12 cellular contexts compared by ENCODE assay signal in genomic region chr11:2142762-2143202, GRCh38. TPM values are rescaled to one million over a fixed set of nuclear protein-coding genes. Genes with fewer than 3 reads are reported as not detected.
DNase-seq lines count a peak whose midpoint lies in the region; ATAC-seq and TF ChIP-seq lines count a peak whose summit lies in the region.
"Had no signal": no experiment of that assay in that cellular context is flagged by ENCODE, and none has a peak within 500 bp of the region (broad histone marks: within the 10 kb centered on the region; RNA-seq: fewer than 3 reads in every experiment).

No MANE protein-coding gene starts in this region.

- peak; percentile 78 for DNase-seq in GM13976 (ENCODE audit: low spot score)
- no peak for DNase-seq in Panc1 (ENCODE audit: low read depth, low spot score)
- peak; percentile 89 for DNase-seq in mammary epithelial cell
- peak; percentile 65 for DNase-seq in stimulated activated CD4-positive, alpha-beta T cell treated with anti-CD3 and anti-CD28 coated beads, Interleukin-15, amount 100 ng/mL, for 24 hours
- DNase-seq in superior temporal gyrus (ENCODE audit: extremely low spot score) = no peak
- no peak for DNase-seq in NCI-H187 treated with DMSO at 0.1 percent for 48 hours (lab: John Stamatoyannopoulos, UW)
- DNase-seq in heart left ventricle = no peak
- DNase-seq in HUDEP-2 (lab: John Stamatoyannopoulos, UW; ENCODE audit: unreplicated experiment in 76 of 76) = no peak
- DNase-seq: esophagus squamous epithelium, NCI-H1694 treated with DMSO at 0.1 percent for 48 hours had no signal

- TF ChIP-seq CTCF in GM13976 (IDR thresholded peaks at IDR 0.05; ENCODE audit: borderline replicate concordance, control extremely low read depth, extremely low read depth, insufficient read depth, missing control alignments) = no peak
- no peak for TF ChIP-seq CTCF in Panc1 (IDR thresholded peaks at IDR 0.05)
- TF ChIP-seq CTCF in mammary epithelial cell (conservative IDR thresholded peaks at IDR 0.05 in 1 of 2, IDR thresholded peaks at IDR 0.05 in 1 of 2; ENCODE audit: extremely low read depth in 1 of 2, insufficient read depth in 1 of 2, low read depth in 1 of 2, low read length in 2 of 2) = no peak
- TF ChIP-seq CTCF in heart left ventricle (IDR thresholded peaks at IDR 0.05) = no peak

- no TSS peak for BruUV-seq in Panc1 (replicated peaks; lab: Mats Ljungman, UMichigan)
- BruUV-seq in mammary epithelial cell (replicated peaks; lab: Mats Ljungman, UMichigan) = no TSS peak

- H4K20me1 ChIP-seq in mammary epithelial cell (ENCODE audit: insufficient read depth, low read length) = peaks cover 4% of the 10 kb centered on the region

- TF ChIP-seq POLR2A in heart left ventricle (IDR thresholded peaks at IDR 0.05) = no peak

- peaks cover 11% of the 10 kb centered on the region for H3K4me1 ChIP-seq in Panc1 (ENCODE audit: control insufficient read depth, insufficient read depth, low read length)
- H3K4me1 ChIP-seq in mammary epithelial cell (ENCODE audit: insufficient read depth, low read length) = peaks cover 12% of the 10 kb centered on the region
- peaks cover 0 to 45% (median 9%) of the 10 kb centered on the region in 12 donors for H3K4me1 ChIP-seq in heart left ventricle

- 0% methylated on average over 5 of the region's 6 CpGs for WGBS in mammary epithelial cell (ENCODE audit: low coverage, missing lambda C conversion rate)
- 14 to 25% (median 21%) methylated on average over 6 of the region's 6 CpGs for WGBS in heart left ventricle, 4 donors

- H3K27me3 ChIP-seq in Panc1 (ENCODE audit: control insufficient read depth, insufficient read depth, low read length) (peaks cover 55% of the 10 kb centered on the region), mammary epithelial cell (ENCODE audit: insufficient read depth, low read length) (peaks cover 68% of the 10 kb centered on the region), heart left ventricle (peaks cover 54 to 95% (median 84%) of the 10 kb centered on the region in 9 donors)

- POLR2A ChIA-PET in Panc1 (lab: Charles Lee) = no interaction called here

- H3K79me2 ChIP-seq in mammary epithelial cell (ENCODE audit: insufficient read depth, low read length) = no peaks in the 10 kb centered on the region

- peak; percentile 38; the same call in 1 of the 2 replicates for ATAC-seq in Panc1
- ATAC-seq in heart left ventricle = no peak

- dilution Hi-C loops in mammary epithelial cell (cut with HindIII; ENCODE audit: low sequenced_read_pairs) = no loop called here

- H2AFZ ChIP-seq in mammary epithelial cell (ENCODE audit: low read depth, low read length) = no peak overlapping the region

- H3K9ac ChIP-seq in mammary epithelial cell (ENCODE audit: insufficient read depth, low read length) = no peak overlapping the region

- H3K4me3 ChIP-seq in Panc1 (ENCODE audit: low read depth in 2 of 2, low read length in 2 of 2) (no peak overlapping the region), mammary epithelial cell (replicated peaks in 1 of 3; ENCODE audit: insufficient read depth in 1 of 3, low read depth in 2 of 3, low read length in 3 of 3) (no peak overlapping the region), heart left ventricle (no peak overlapping the region)
- H3K4me3 ChIP-seq: esophagus squamous epithelium, SJSA1 had no signal

- no peak overlapping the region for H3K27ac ChIP-seq in Panc1 (ENCODE audit: low read length)
- H3K27ac ChIP-seq in mammary epithelial cell (ENCODE audit: insufficient read depth, low read depth, low read length) = no peak overlapping the region
- H3K27ac ChIP-seq in heart left ventricle = no peak overlapping the region
- H3K27ac ChIP-seq: esophagus squamous epithelium, SJSA1 had no signal

- H3K4me2 ChIP-seq in mammary epithelial cell (ENCODE audit: insufficient read depth, low read depth, low read length) = no peak overlapping the region

- CTCF ChIA-PET in Panc1 (lab: Charles Lee) = interaction anchor here (1.1 kb wide), 1 partner anchor 104 kb away, joined by 3 read pairs; no protein-coding TSS in a partner anchor
- CTCF ChIA-PET in mammary epithelial cell (lab: Charles Lee; ENCODE audit: low non-redundant PET) = interaction anchor here (0.6 kb wide), 1 partner anchor 490 kb away, joined by 3 read pairs; no protein-coding TSS in a partner anchor

- in situ Hi-C loops in GM13976 (cut with MboI; ENCODE audit: low sequenced_read_pairs, unreplicated experiment) = no loop called here
- in situ Hi-C loops in Panc1 (cut with HindIII; ENCODE audit: low pct_unique_long_range_greater_than_20kb, low sequenced_read_pairs) = loop anchor here (10.0 kb wide), 1 partner anchor 48 kb away; no protein-coding TSS in a partner anchor
- in situ Hi-C loops in mammary epithelial cell (cut with MboI; ENCODE audit: low sequenced_read_pairs in 2 of 2) = loop anchor here in 1 of 2 donors (10.0 kb wide), 1 partner anchor 288 kb away; the partner anchor contains the start of gene LSP1

- H3K36me3 ChIP-seq in Panc1 (ENCODE audit: control insufficient read depth, insufficient read depth, low read length) (peaks cover 3% of the 10 kb centered on the region; the same call in 1 of the 2 replicates), mammary epithelial cell (ENCODE audit: insufficient read depth, low read length) (no peaks in the 10 kb centered on the region), heart left ventricle (no peaks in the 10 kb centered on the region)
- H3K36me3 ChIP-seq: esophagus squamous epithelium, SJSA1 had no signal

- H3K9me3 ChIP-seq in Panc1 (ENCODE audit: control insufficient read depth, insufficient read depth, low read depth, low read length) (no peaks in the 10 kb centered on the region), mammary epithelial cell (replicated peaks; ENCODE audit: insufficient read depth, low read length) (no peaks in the 10 kb centered on the region), heart left ventricle (no peaks in the 10 kb centered on the region)
- H3K9me3 ChIP-seq: esophagus squamous epithelium had no signal

- intact Hi-C loops in Panc1 (cut with micrococcal nuclease; ENCODE audit: unreplicated experiment) (no loop called here), mammary epithelial cell (cut with micrococcal nuclease) (loop anchor here (2.0 kb wide), 1 partner anchor 50 kb away; no protein-coding TSS in a partner anchor), heart left ventricle (cut with DNase I) (loop anchor here in 2 of 10 donors (10.0 kb wide), 1 partner anchor 258 kb away; no protein-coding TSS in a partner anchor)

RNA-seq across cellular contexts. Expression of gene IGF2, which starts 3.6 kb away (rescaled TPM):
- total RNA-seq in Panc1 (2021; ENCODE audit: unreplicated experiment) (14.5 TPM), mammary epithelial cell (under 1 TPM in 1 of 2 donors, not detected in 1; under 0.01 TPM), heart left ventricle (100 to 1,000 TPM in 5 of 9 donors, 10 to 100 TPM in 4; 61.9 to 175 (median 102) TPM)
- polyA plus RNA-seq in Panc1 (2012; ENCODE audit: insufficient read length) = 20.5 TPM
- polyA plus RNA-seq in mammary epithelial cell (0.01 TPM), heart left ventricle (10 to 100 TPM; 48.9 to 56.3 TPM)
- polyA minus RNA-seq in mammary epithelial cell = not detected

RNA-seq across cellular contexts. Expression of gene INS, which starts 18.2 kb away (rescaled TPM):
- total RNA-seq in Panc1 (2021; ENCODE audit: unreplicated experiment) (not detected), mammary epithelial cell (not detected), heart left ventricle (under 1 TPM in 1 of 9 donors, not detected in 8; 0.67 TPM)
- polyA plus RNA-seq in Panc1 (2012; ENCODE audit: insufficient read length) = not detected
- polyA plus RNA-seq in mammary epithelial cell (not detected), heart left ventricle (1 to 10 TPM in 1 of 2 donors, not detected in 1; 1.8 TPM)
- polyA minus RNA-seq in mammary epithelial cell = not detected
- total RNA-seq: esophagus squamous epithelium, SJSA1 had no signal

RNA-seq across cellular contexts. Expression of gene TH, which starts 28.8 kb away (rescaled TPM):
- total RNA-seq in Panc1 (2021; ENCODE audit: unreplicated experiment) (not detected), mammary epithelial cell (under 1 TPM in 1 of 2 donors, not detected in 1; 0.61 TPM), heart left ventricle (not detected)
- 0.38 TPM for polyA plus RNA-seq in Panc1 (2012; ENCODE audit: insufficient read length)
- polyA plus RNA-seq in mammary epithelial cell (0.16 TPM), heart left ventricle (under 1 TPM in 1 of 2 donors, not detected in 1; 0.08 TPM)
- not detected for polyA minus RNA-seq in mammary epithelial cell
- total RNA-seq: mesenteric fat pad, SJSA1 had no signal

Comparison
In these comparisons a context has a peak if more than half of its experiments do, and no peak if none do; other contexts are left out.
1. DNase-seq: peak in GM13976 (single experiment), mammary epithelial cell (single experiment) and stimulated activated CD4-positive, alpha-beta T cell treated with anti-CD3 and anti-CD28 coated beads, Interleukin-15, amount 100 ng/mL, for 24 hours (single experiment); none in Panc1 (single experiment), superior temporal gyrus (single experiment), NCI-H187 treated with DMSO at 0.1 percent for 48 hours (single experiment), heart left ventricle (0 of 5) and HUDEP-2 (0 of 76).
2. RNA of gene IGF2, which starts 3.6 kb away (total RNA-seq): 61.9 to 175 TPM in heart left ventricle and 14.5 TPM in Panc1 (single experiment); under 0.01 TPM in mammary epithelial cell; every median in the first group is over 10 times any median in the second.